1 cellular context compared by ENCODE assay signal in the genomic region with DNA sequence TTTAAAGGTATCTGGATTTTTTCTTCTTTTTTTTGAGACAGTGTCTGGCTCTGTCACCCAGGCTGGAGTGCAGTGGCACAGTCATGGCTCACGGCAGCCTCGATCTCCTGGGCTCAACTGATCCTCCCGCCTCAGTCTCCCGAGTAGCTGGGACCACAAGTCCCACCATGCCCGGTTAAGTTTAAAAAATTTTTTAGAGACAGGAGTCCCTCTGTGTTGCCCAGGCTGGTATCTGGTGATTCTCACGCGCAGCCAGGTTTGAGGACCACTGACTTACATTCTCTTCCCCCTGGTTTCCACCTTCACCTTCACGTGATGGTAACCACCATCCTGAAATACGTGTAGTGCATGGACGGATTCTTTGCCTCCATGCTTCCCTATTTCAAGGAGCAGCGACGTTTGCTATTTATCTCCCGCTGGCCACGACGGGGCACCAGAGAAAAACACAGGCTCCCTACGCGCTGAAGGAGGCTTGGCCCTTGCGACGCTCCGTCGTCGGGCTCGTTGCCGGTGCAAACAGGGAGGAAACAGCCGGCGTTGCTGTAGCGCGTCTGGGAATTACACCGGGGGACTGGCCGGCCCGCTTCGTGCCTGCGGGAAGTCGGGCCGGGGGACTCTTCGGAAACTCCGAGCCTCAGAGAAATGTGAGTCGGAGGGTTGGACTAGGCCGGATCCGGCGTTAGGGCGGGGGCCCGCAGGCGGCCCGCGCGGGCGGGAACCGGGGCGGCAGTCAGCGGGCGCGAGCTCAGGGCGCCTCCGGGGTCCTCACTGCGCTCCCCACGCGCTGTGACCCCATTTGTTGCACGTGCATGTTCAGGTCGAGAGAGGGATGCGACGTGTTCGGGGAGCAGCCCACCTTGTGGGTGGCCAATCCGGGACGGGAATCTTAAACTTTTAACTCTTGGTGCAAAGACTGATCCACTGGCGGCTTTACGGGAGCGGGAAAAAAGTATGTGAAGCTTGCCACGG.
TF ChIP-seq lines count a peak whose summit lies in the region.

A gene with protein sequence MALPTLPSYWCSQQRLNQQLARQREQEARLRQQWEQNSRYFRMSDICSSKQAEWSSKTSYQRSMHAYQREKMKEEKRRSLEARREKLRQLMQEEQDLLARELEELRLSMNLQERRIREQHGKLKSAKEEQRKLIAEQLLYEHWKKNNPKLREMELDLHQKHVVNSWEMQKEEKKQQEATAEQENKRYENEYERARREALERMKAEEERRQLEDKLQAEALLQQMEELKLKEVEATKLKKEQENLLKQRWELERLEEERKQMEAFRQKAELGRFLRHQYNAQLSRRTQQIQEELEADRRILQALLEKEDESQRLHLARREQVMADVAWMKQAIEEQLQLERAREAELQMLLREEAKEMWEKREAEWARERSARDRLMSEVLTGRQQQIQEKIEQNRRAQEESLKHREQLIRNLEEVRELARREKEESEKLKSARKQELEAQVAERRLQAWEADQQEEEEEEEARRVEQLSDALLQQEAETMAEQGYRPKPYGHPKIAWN (plus strand): TSS at position 492 of the 969 bp plus-strand sequence. CDS start 2,753 bp downstream, outside the sequence.

TF ChIP-seq in HepG2, 621 proteins besides CTCF, POLR2A, EP300 and RAD21 (continued from another document and continues in another):
- TF ChIP-seq MATR3 (CRISPR knock-in tag; IDR thresholded peaks at IDR 0.05) (no peak), SMAD9 (CRISPR knock-in tag; IDR thresholded peaks at IDR 0.05) (no peak), HOXA7 (CRISPR knock-in tag; IDR thresholded peaks at IDR 0.05) (no peak), POGZ (CRISPR knock-in tag; IDR thresholded peaks at IDR 0.05) (peak; percentile 72), ARNT2 (CRISPR knock-in tag; IDR thresholded peaks at IDR 0.05; ENCODE audit: low read depth) (0 out of 2 replicates have a peak, but pooled peaks have one; percentile 76), ZNF264 (CRISPR knock-in tag; IDR thresholded peaks at IDR 0.05) (no peak), CHD2 (IDR thresholded peaks at IDR 0.05; ENCODE audit: low read depth, low read length) (no peak), NFE2 (CRISPR knock-in tag; IDR thresholded peaks at IDR 0.05) (no peak), PRMT3 (CRISPR knock-in tag; IDR thresholded peaks at IDR 0.05; ENCODE audit: borderline replicate concordance, low read depth) (no peak), ZNF816 (CRISPR knock-in tag; IDR thresholded peaks at IDR 0.05; ENCODE audit: borderline replicate concordance) (no peak), SP1 (IDR thresholded peaks at IDR 0.05) (no peak), SP1 (CRISPR knock-in tag; IDR thresholded peaks at IDR 0.05) (0 out of 2 replicates have a peak, but pooled peaks have one; percentile 22), TBP (CRISPR knock-in tag; IDR thresholded peaks at IDR 0.05) (no peak), RFX3 (CRISPR knock-in tag; IDR thresholded peaks at IDR 0.05) (no peak), ZNF224 (CRISPR knock-in tag; IDR thresholded peaks at IDR 0.05) (no peak), HNF4A (CRISPR knock-in tag; IDR thresholded peaks at IDR 0.05) (peak; percentile 15; the same call in 1 of the 2 replicates), ZFP36L1 (CRISPR knock-in tag; IDR thresholded peaks at IDR 0.05) (peak; percentile 14; the same call in 1 of the 2 replicates), SKI (IDR thresholded peaks at IDR 0.05; ENCODE audit: partially characterized antibody) (peak; percentile 25), ZNF616 (CRISPR knock-in tag; IDR thresholded peaks at IDR 0.05; ENCODE audit: low read depth) (no peak), SPEN (CRISPR knock-in tag; IDR thresholded peaks at IDR 0.05; ENCODE audit: low read depth) (peak; percentile 70; the same call in 1 of the 2 replicates), ZNF546 (CRISPR knock-in tag; conservative IDR thresholded peaks at IDR 0.05) (no peak), ZFAT (CRISPR knock-in tag; conservative IDR thresholded peaks at IDR 0.05) (0 out of 2 replicates have a peak, but pooled peaks have one; percentile 73), MAFG (CRISPR knock-in tag; IDR thresholded peaks at IDR 0.05) (no peak), SRSF9 (IDR thresholded peaks at IDR 0.05; ENCODE audit: borderline replicate concordance, insufficient read depth, low read depth, low read length, poor library complexity, severe bottlenecking) (no peak), RARA (CRISPR knock-in tag; IDR thresholded peaks at IDR 0.05) (peak; percentile 37; the same call in 1 of the 2 replicates)
- TF ChIP-seq, protein P1, sequence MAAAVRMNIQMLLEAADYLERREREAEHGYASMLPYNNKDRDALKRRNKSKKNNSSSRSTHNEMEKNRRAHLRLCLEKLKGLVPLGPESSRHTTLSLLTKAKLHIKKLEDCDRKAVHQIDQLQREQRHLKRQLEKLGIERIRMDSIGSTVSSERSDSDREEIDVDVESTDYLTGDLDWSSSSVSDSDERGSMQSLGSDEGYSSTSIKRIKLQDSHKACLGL (CRISPR knock-in tag; IDR thresholded peaks at IDR 0.05): peak; percentile 72
- TF ChIP-seq, protein P2, sequence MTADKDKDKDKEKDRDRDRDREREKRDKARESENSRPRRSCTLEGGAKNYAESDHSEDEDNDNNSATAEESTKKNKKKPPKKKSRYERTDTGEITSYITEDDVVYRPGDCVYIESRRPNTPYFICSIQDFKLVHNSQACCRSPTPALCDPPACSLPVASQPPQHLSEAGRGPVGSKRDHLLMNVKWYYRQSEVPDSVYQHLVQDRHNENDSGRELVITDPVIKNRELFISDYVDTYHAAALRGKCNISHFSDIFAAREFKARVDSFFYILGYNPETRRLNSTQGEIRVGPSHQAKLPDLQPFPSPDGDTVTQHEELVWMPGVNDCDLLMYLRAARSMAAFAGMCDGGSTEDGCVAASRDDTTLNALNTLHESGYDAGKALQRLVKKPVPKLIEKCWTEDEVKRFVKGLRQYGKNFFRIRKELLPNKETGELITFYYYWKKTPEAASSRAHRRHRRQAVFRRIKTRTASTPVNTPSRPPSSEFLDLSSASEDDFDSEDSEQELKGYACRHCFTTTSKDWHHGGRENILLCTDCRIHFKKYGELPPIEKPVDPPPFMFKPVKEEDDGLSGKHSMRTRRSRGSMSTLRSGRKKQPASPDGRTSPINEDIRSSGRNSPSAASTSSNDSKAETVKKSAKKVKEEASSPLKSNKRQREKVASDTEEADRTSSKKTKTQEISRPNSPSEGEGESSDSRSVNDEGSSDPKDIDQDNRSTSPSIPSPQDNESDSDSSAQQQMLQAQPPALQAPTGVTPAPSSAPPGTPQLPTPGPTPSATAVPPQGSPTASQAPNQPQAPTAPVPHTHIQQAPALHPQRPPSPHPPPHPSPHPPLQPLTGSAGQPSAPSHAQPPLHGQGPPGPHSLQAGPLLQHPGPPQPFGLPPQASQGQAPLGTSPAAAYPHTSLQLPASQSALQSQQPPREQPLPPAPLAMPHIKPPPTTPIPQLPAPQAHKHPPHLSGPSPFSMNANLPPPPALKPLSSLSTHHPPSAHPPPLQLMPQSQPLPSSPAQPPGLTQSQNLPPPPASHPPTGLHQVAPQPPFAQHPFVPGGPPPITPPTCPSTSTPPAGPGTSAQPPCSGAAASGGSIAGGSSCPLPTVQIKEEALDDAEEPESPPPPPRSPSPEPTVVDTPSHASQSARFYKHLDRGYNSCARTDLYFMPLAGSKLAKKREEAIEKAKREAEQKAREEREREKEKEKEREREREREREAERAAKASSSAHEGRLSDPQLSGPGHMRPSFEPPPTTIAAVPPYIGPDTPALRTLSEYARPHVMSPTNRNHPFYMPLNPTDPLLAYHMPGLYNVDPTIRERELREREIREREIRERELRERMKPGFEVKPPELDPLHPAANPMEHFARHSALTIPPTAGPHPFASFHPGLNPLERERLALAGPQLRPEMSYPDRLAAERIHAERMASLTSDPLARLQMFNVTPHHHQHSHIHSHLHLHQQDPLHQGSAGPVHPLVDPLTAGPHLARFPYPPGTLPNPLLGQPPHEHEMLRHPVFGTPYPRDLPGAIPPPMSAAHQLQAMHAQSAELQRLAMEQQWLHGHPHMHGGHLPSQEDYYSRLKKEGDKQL (CRISPR knock-in tag; IDR thresholded peaks at IDR 0.05; ENCODE audit: low read depth): no peak
- TF ChIP-seq, protein P3, sequence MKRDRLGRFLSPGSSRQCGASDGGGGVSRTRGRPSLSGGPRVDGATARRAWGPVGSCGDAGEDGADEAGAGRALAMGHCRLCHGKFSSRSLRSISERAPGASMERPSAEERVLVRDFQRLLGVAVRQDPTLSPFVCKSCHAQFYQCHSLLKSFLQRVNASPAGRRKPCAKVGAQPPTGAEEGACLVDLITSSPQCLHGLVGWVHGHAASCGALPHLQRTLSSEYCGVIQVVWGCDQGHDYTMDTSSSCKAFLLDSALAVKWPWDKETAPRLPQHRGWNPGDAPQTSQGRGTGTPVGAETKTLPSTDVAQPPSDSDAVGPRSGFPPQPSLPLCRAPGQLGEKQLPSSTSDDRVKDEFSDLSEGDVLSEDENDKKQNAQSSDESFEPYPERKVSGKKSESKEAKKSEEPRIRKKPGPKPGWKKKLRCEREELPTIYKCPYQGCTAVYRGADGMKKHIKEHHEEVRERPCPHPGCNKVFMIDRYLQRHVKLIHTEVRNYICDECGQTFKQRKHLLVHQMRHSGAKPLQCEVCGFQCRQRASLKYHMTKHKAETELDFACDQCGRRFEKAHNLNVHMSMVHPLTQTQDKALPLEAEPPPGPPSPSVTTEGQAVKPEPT (CRISPR knock-in tag; IDR thresholded peaks at IDR 0.05; ENCODE audit: low read depth): peak; percentile 17; the same call in 1 of the 2 replicates
- TF ChIP-seq, protein P4, sequence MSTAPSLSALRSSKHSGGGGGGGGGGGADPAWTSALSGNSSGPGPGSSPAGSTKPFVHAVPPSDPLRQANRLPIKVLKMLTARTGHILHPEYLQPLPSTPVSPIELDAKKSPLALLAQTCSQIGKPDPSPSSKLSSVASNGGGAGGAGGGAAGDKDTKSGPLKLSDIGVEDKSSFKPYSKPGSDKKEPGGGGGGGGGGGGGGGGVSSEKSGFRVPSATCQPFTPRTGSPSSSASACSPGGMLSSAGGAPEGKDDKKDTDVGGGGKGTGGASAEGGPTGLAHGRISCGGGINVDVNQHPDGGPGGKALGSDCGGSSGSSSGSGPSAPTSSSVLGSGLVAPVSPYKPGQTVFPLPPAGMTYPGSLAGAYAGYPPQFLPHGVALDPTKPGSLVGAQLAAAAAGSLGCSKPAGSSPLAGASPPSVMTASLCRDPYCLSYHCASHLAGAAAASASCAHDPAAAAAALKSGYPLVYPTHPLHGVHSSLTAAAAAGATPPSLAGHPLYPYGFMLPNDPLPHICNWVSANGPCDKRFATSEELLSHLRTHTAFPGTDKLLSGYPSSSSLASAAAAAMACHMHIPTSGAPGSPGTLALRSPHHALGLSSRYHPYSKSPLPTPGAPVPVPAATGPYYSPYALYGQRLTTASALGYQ (CRISPR knock-in tag; IDR thresholded peaks at IDR 0.05): no peak
- TF ChIP-seq, protein P5, sequence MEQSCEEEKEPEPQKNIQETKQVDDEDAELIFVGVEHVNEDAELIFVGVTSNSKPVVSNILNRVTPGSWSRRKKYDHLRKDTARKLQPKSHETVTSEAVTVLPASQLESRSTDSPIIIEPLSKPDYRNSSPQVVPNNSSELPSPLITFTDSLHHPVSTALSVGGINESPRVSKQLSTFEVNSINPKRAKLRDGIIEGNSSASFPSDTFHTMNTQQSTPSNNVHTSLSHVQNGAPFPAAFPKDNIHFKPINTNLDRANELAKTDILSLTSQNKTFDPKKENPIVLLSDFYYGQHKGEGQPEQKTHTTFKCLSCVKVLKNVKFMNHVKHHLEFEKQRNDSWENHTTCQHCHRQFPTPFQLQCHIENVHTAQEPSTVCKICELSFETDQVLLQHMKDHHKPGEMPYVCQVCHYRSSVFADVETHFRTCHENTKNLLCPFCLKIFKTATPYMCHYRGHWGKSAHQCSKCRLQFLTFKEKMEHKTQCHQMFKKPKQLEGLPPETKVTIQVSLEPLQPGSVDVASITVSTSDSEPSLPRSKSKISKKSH (CRISPR knock-in tag; IDR thresholded peaks at IDR 0.05; ENCODE audit: borderline replicate concordance): no peak
- TF ChIP-seq, protein P6, sequence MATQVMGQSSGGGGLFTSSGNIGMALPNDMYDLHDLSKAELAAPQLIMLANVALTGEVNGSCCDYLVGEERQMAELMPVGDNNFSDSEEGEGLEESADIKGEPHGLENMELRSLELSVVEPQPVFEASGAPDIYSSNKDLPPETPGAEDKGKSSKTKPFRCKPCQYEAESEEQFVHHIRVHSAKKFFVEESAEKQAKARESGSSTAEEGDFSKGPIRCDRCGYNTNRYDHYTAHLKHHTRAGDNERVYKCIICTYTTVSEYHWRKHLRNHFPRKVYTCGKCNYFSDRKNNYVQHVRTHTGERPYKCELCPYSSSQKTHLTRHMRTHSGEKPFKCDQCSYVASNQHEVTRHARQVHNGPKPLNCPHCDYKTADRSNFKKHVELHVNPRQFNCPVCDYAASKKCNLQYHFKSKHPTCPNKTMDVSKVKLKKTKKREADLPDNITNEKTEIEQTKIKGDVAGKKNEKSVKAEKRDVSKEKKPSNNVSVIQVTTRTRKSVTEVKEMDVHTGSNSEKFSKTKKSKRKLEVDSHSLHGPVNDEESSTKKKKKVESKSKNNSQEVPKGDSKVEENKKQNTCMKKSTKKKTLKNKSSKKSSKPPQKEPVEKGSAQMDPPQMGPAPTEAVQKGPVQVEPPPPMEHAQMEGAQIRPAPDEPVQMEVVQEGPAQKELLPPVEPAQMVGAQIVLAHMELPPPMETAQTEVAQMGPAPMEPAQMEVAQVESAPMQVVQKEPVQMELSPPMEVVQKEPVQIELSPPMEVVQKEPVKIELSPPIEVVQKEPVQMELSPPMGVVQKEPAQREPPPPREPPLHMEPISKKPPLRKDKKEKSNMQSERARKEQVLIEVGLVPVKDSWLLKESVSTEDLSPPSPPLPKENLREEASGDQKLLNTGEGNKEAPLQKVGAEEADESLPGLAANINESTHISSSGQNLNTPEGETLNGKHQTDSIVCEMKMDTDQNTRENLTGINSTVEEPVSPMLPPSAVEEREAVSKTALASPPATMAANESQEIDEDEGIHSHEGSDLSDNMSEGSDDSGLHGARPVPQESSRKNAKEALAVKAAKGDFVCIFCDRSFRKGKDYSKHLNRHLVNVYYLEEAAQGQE (IDR thresholded peaks at IDR 0.05; ENCODE audit: borderline replicate concordance in 1 of 2, low read depth in 1 of 2, low read length in 2 of 2): no peak; a peak in 1 of 4 replicates
- TF ChIP-seq, protein P7, sequence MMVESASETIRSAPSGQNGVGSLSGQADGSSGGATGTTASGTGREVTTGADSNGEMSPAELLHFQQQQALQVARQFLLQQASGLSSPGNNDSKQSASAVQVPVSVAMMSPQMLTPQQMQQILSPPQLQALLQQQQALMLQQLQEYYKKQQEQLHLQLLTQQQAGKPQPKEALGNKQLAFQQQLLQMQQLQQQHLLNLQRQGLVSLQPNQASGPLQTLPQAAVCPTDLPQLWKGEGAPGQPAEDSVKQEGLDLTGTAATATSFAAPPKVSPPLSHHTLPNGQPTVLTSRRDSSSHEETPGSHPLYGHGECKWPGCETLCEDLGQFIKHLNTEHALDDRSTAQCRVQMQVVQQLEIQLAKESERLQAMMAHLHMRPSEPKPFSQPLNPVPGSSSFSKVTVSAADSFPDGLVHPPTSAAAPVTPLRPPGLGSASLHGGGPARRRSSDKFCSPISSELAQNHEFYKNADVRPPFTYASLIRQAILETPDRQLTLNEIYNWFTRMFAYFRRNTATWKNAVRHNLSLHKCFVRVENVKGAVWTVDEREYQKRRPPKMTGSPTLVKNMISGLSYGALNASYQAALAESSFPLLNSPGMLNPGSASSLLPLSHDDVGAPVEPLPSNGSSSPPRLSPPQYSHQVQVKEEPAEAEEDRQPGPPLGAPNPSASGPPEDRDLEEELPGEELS (CRISPR knock-in tag; IDR thresholded peaks at IDR 0.05): peak; percentile 46
